ENCODE assay signal across 11 cellular contexts in the genomic region with DNA sequence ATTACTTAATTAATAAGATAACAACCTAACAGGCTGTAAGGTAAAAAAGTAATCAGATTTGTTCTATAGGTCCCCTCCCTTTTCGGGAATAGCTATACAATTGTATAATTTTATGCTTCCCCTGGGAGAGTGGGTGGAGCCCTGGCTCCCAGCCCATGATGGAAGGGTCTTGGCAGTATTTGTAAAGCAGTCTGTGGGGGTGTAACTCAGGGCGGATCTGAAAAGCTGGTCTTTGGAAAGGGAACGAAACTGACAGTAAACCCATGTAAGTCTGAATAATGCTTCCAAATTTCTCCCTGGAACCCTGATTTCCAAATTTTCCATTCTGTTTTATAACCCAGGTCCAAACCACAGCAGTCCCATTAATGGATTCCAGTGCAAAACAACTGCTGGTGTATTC.
DNase-seq lines count a peak whose midpoint lies in the region; ATAC-seq and TF ChIP-seq lines count a peak whose summit lies in the region.
"Had no signal": no experiment of that assay in that cellular context is flagged by ENCODE, and none has a peak within 500 bp of the region (broad histone marks: within the 10 kb centered on the region; RNA-seq: fewer than 3 reads in every experiment).

No MANE protein-coding gene starts in this region.

- DNase-seq in T-helper 1 cell (no peak), NCI-H1092 treated with DMSO at 0.1 percent for 48 hours (lab: John Stamatoyannopoulos, UW) (peak; percentile 22), omental fat pad (ENCODE audit: low spot score) (no peak), body of pancreas (no peak), SIG-M5 (lab: John Stamatoyannopoulos, UW) (no peak), HCEC 1CT (no peak)
- no peak for DNase-seq in activated naive CD8-positive, alpha-beta T cell treated with anti-CD3 and anti-CD28 coated beads, Interleukin-2, amount 10 ng/mL, durations not matched to agents 7 days and 5 days
- DNase-seq: amniotic stem cell; stimulated activated CD4-positive, alpha-beta T cell treated with anti-CD3 and anti-CD28 coated beads, Interleukin-1b, Interleukin-23, amount 100 ng/mL, for 48 hours had no signal

- H3K9me3 ChIP-seq in body of pancreas: no peaks in the 10 kb centered on the region

- H3K4me3 ChIP-seq in body of pancreas: no peak overlapping the region

- 29 to 42% methylated on average over 3 of the region's 3 CpGs for WGBS in body of pancreas, 2 donors

- no peaks in the 10 kb centered on the region for H3K9me3 Mint-ChIP-seq in T-helper 1 cell treated with Interleukin-12 subunit alpha and Interleukin-12 subunit beta and Interleukin-4 antibody, amounts not matched to agents 30 μg/mL and 1 μg/mL, for 36 hours
- no peaks in the 10 kb centered on the region for H3K9me3 Mint-ChIP-seq in activated naive CD8-positive, alpha-beta T cell treated with anti-CD3 and anti-CD28 coated beads, Interleukin-2, amount 10 ng/mL, durations not matched to agents 7 days and 5 days
- H3K9me3 Mint-ChIP-seq: WTC11 had no signal

- H3K27ac Mint-ChIP-seq in T-helper 1 cell treated with Interleukin-12 subunit alpha and Interleukin-12 subunit beta and Interleukin-4 antibody, amounts not matched to agents 30 μg/mL and 1 μg/mL, for 36 hours: no peak overlapping the region
- no peak overlapping the region for H3K27ac Mint-ChIP-seq in activated naive CD8-positive, alpha-beta T cell treated with anti-CD3 and anti-CD28 coated beads, Interleukin-2, amount 10 ng/mL, durations not matched to agents 7 days and 5 days
- H3K27ac Mint-ChIP-seq: WTC11 had no signal

- H3K4me1 ChIP-seq in body of pancreas: no peaks in the 10 kb centered on the region

- no peaks in the 10 kb centered on the region for H3K4me1 Mint-ChIP-seq in T-helper 1 cell treated with Interleukin-12 subunit alpha and Interleukin-12 subunit beta and Interleukin-4 antibody, amounts not matched to agents 30 μg/mL and 1 μg/mL, for 36 hours (ENCODE audit: low read depth)
- H3K4me1 Mint-ChIP-seq in activated naive CD8-positive, alpha-beta T cell treated with anti-CD3 and anti-CD28 coated beads, Interleukin-2, amount 10 ng/mL, durations not matched to agents 7 days and 5 days: no peaks in the 10 kb centered on the region

- peak overlapping the region; percentile 72 for H3K4me3 Mint-ChIP-seq in T-helper 1 cell treated with Interleukin-12 subunit alpha and Interleukin-12 subunit beta and Interleukin-4 antibody, amounts not matched to agents 30 μg/mL and 1 μg/mL, for 36 hours
- peak overlapping the region; percentile 56 for H3K4me3 Mint-ChIP-seq in activated naive CD8-positive, alpha-beta T cell treated with anti-CD3 and anti-CD28 coated beads, Interleukin-2, amount 10 ng/mL, durations not matched to agents 7 days and 5 days
- H3K4me3 Mint-ChIP-seq: WTC11 had no signal

- H3K27me3 Mint-ChIP-seq in T-helper 1 cell treated with Interleukin-12 subunit alpha and Interleukin-12 subunit beta and Interleukin-4 antibody, amounts not matched to agents 30 μg/mL and 1 μg/mL, for 36 hours (ENCODE audit: low read depth): no peaks in the 10 kb centered on the region
- no peaks in the 10 kb centered on the region for H3K27me3 Mint-ChIP-seq in activated naive CD8-positive, alpha-beta T cell treated with anti-CD3 and anti-CD28 coated beads, Interleukin-2, amount 10 ng/mL, durations not matched to agents 7 days and 5 days

- no peaks in the 10 kb centered on the region for H3K27me3 ChIP-seq in body of pancreas

- TF ChIP-seq POLR2A in body of pancreas (IDR thresholded peaks at IDR 0.05): no peak

- no peaks in the 10 kb centered on the region for H3K36me3 ChIP-seq in body of pancreas (replicated peaks in 1 of 2; ENCODE audit: insufficient read depth in 1 of 2, low read depth in 2 of 2)

- H3K27ac ChIP-seq in body of pancreas: no peak overlapping the region

- H3K36me3 Mint-ChIP-seq in T-helper 1 cell treated with Interleukin-12 subunit alpha and Interleukin-12 subunit beta and Interleukin-4 antibody, amounts not matched to agents 30 μg/mL and 1 μg/mL, for 36 hours (ENCODE audit: low read depth): peaks cover 12% of the 10 kb centered on the region
- H3K36me3 Mint-ChIP-seq in activated naive CD8-positive, alpha-beta T cell treated with anti-CD3 and anti-CD28 coated beads, Interleukin-2, amount 10 ng/mL, durations not matched to agents 7 days and 5 days: no peaks in the 10 kb centered on the region
- H3K36me3 Mint-ChIP-seq: WTC11 had no signal

- intact Hi-C loops in body of pancreas (cut with DNase I): loop anchor here (10.0 kb wide), 1 partner anchor 154 kb away; no protein-coding TSS in a partner anchor

- POLR2A ChIA-PET in activated naive CD8-positive, alpha-beta T cell treated with anti-CD3 and anti-CD28 coated beads, Interleukin-2, amount 10 ng/mL, durations not matched to agents 7 days and 5 days (lab: Charles Lee): no interaction called here

- no peak for TF ChIP-seq CTCF in omental fat pad (IDR thresholded peaks at IDR 0.05)
- no peak for TF ChIP-seq CTCF in body of pancreas (IDR thresholded peaks at IDR 0.05)

- ATAC-seq in activated naive CD8-positive, alpha-beta T cell treated with anti-CD3 and anti-CD28 coated beads, Interleukin-2, amount 10 ng/mL, durations not matched to agents 7 days and 5 days (ENCODE audit: low read depth): no peak
- ATAC-seq in omental fat pad (ENCODE audit: low FRiP score) (peak; percentile 58), body of pancreas (no peak)
- ATAC-seq: WTC11 had no signal
